In the genomic region with DNA sequence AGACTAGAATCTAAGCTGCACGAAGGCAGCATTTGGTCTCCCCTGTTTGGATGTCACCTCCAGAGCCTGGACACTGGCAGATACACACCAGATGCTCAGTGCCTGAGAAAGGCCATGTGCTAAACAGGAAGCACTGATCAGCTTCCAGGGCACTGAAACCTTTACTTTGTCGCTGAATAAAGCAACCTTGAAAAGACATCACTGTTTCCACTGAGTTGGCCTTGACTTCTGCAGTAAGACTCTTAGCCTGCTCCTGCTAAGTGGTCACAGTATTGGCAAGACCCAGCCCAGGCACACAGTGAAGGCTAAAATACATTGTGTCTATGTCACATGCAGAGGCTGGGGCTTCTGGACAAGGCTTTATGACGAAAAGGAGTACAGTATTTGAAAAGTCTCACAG, we compare ENCODE assay signal across 13 cellular contexts.
DNase-seq lines count a peak whose midpoint lies in the region; ATAC-seq and TF ChIP-seq lines count a peak whose summit lies in the region.
"Had no signal": no experiment of that assay in that cellular context is flagged by ENCODE, and none has a peak within 500 bp of the region (broad histone marks: within the 10 kb centered on the region; RNA-seq: fewer than 3 reads in every experiment).

No MANE protein-coding gene starts in this region.

- H2AFZ ChIP-seq in KMS-11 (ENCODE audit: low read depth) = no peak overlapping the region

- peak overlapping the region; percentile 97 for H3K4me2 ChIP-seq in KMS-11
- H3K4me2 ChIP-seq: BLaER1 treated with 17β-estradiol and CSF1 and Interleukin-3, amounts not matched to agents 10 nM and 100 nM had no signal

- no peaks in the 10 kb centered on the region; the same call in 1 of the 2 replicates for H4K20me1 ChIP-seq in KMS-11 (ENCODE audit: insufficient read depth)

- no peaks in the 10 kb centered on the region for H3K9me3 ChIP-seq in Caco-2
- H3K9me3 ChIP-seq: ascending aorta; BLaER1 treated with 17β-estradiol and CSF1 and Interleukin-3, amounts not matched to agents 10 nM and 100 nM had no signal

- no peaks in the 10 kb centered on the region for H3K27me3 Mint-ChIP-seq in Caco-2 (ENCODE audit: insufficient read depth, unreplicated experiment)
- no peaks in the 10 kb centered on the region for H3K27me3 Mint-ChIP-seq in activated naive CD8-positive, alpha-beta T cell treated with anti-CD3 and anti-CD28 coated beads, Interleukin-2, amount 50 U/mL, for 24 hours

- peaks cover 91% of the 10 kb centered on the region for H3K79me2 ChIP-seq in KMS-11 (ENCODE audit: insufficient read depth, low read depth)

- CTCF ChIA-PET in Caco-2 (lab: Charles Lee) = no interaction called here

- peaks cover 18% of the 10 kb centered on the region for H3K36me3 Mint-ChIP-seq in Caco-2 (ENCODE audit: insufficient read depth, unreplicated experiment)
- peaks cover 3% of the 10 kb centered on the region for H3K36me3 Mint-ChIP-seq in activated naive CD8-positive, alpha-beta T cell treated with anti-CD3 and anti-CD28 coated beads, Interleukin-2, amount 50 U/mL, for 24 hours (ENCODE audit: low read depth)

- ATAC-seq in activated naive CD8-positive, alpha-beta T cell treated with anti-CD3 and anti-CD28 coated beads, Interleukin-2, amount 50 U/mL, for 24 hours = peak; percentile 66
- no peak for ATAC-seq in GM21786 (IDR thresholded peaks at IDR 0.05; ENCODE audit: unreplicated experiment)

- H3K4me1 Mint-ChIP-seq in Caco-2 (ENCODE audit: low read depth, unreplicated experiment) = peaks cover 43% of the 10 kb centered on the region
- H3K4me1 Mint-ChIP-seq in activated naive CD8-positive, alpha-beta T cell treated with anti-CD3 and anti-CD28 coated beads, Interleukin-2, amount 50 U/mL, for 24 hours = peaks cover 96% of the 10 kb centered on the region

- H3K27me3 ChIP-seq in Caco-2 (replicated peaks; ENCODE audit: control insufficient read depth, insufficient read depth, low read length) (no peaks in the 10 kb centered on the region), KMS-11 (ENCODE audit: insufficient read depth, low read depth) (no peaks in the 10 kb centered on the region)
- H3K27me3 ChIP-seq: ascending aorta, foreskin keratinocyte had no signal

- no peaks in the 10 kb centered on the region for H3K9me3 Mint-ChIP-seq in Caco-2 (ENCODE audit: unreplicated experiment)
- H3K9me3 Mint-ChIP-seq in activated naive CD8-positive, alpha-beta T cell treated with anti-CD3 and anti-CD28 coated beads, Interleukin-2, amount 50 U/mL, for 24 hours = no peaks in the 10 kb centered on the region

- peak overlapping the region; percentile 89; the same call in 1 of the 2 replicates for H3K9ac ChIP-seq in KMS-11
- H3K9ac ChIP-seq: BLaER1 treated with 17β-estradiol and CSF1 and Interleukin-3, amounts not matched to agents 10 nM and 100 nM had no signal

- peak overlapping the region; percentile 84 for H3K27ac ChIP-seq in KMS-11
- peak overlapping the region in 16 of 21 experiments; percentile 1 to 84 (median 42) for H3K27ac ChIP-seq in skin epidermis
- H3K27ac ChIP-seq: ascending aorta; BLaER1 treated with 17β-estradiol and CSF1 and Interleukin-3, amounts not matched to agents 10 nM and 100 nM; foreskin keratinocyte had no signal

- H3K4me1 ChIP-seq in Caco-2 (peaks cover 45% of the 10 kb centered on the region), KMS-11 (ENCODE audit: low read depth, poor library complexity, severe bottlenecking) (peaks cover 97% of the 10 kb centered on the region)
- H3K4me1 ChIP-seq: ascending aorta had no signal

- H3K36me3 ChIP-seq in Caco-2 (ENCODE audit: control insufficient read depth, insufficient read depth, low read length) (peaks cover 1% of the 10 kb centered on the region; the same call in 1 of the 2 replicates), KMS-11 (ENCODE audit: insufficient read depth) (no peaks in the 10 kb centered on the region)
- H3K36me3 ChIP-seq: ascending aorta; BLaER1 treated with 17β-estradiol and CSF1 and Interleukin-3, amounts not matched to agents 10 nM and 100 nM had no signal

- POLR2A ChIA-PET in Caco-2 (lab: Charles Lee) = no interaction called here

- no peak overlapping the region for H3K4me3 Mint-ChIP-seq in Caco-2 (ENCODE audit: unreplicated experiment)
- H3K4me3 Mint-ChIP-seq in activated naive CD8-positive, alpha-beta T cell treated with anti-CD3 and anti-CD28 coated beads, Interleukin-2, amount 50 U/mL, for 24 hours = peak overlapping the region; percentile 73

- DNase-seq in Caco-2 (no peak), hypothalamus (lab: John Stamatoyannopoulos, UW) (no peak), NCI-H1436 treated with DMSO at 0.1 percent for 48 hours (lab: John Stamatoyannopoulos, UW) (no peak)
- DNase-seq in activated naive CD8-positive, alpha-beta T cell treated with anti-CD3 and anti-CD28 coated beads, Interleukin-2, amount 50 U/mL, for 24 hours = no peak
- DNase-seq: activated CD8-positive, alpha-beta memory T cell treated with anti-CD3 and anti-CD28 coated beads for 24 hours; foreskin keratinocyte; NCI-H226; stimulated activated CD4-positive, alpha-beta T cell treated with anti-CD3 and anti-CD28 coated beads, Interleukin-4, amount 100 ng/mL, for 1 hour had no signal

- intact Hi-C loops in Caco-2 (cut with micrococcal nuclease; ENCODE audit: unreplicated experiment) = no loop called here

- peak overlapping the region; percentile 72 for H3K27ac Mint-ChIP-seq in Caco-2 (ENCODE audit: unreplicated experiment)
- peak overlapping the region; percentile 96 for H3K27ac Mint-ChIP-seq in activated naive CD8-positive, alpha-beta T cell treated with anti-CD3 and anti-CD28 coated beads, Interleukin-2, amount 50 U/mL, for 24 hours

- TF ChIP-seq CTCF in Caco-2 (IDR thresholded peaks at IDR 0.05; ENCODE audit: insufficient read depth in 1 of 2, low read depth in 1 of 2, low read length in 1 of 2, severe bottlenecking in 1 of 2, unreplicated experiment in 1 of 2) = no peak
- TF ChIP-seq CTCF in KMS-11 (conservative IDR thresholded peaks at IDR 0.05; ENCODE audit: low read depth, low read length) = no peak

- no TSS peak for BruUV-seq in Caco-2 (replicated peaks; lab: Mats Ljungman, UMichigan)

- no peak overlapping the region for H3K4me3 ChIP-seq in Caco-2 (ENCODE audit: low read depth, low read length)
- no peak overlapping the region for H3K4me3 ChIP-seq in KMS-11 (IDR thresholded peaks at IDR 0.05; ENCODE audit: insufficient read depth, low read depth, low read length)
- H3K4me3 ChIP-seq in skin epidermis = no peak overlapping the region
- H3K4me3 ChIP-seq: ascending aorta; BLaER1 treated with 17β-estradiol and CSF1 and Interleukin-3, amounts not matched to agents 10 nM and 100 nM had no signal
